ENCODE assay signal across 24 cellular contexts in the genomic region with DNA sequence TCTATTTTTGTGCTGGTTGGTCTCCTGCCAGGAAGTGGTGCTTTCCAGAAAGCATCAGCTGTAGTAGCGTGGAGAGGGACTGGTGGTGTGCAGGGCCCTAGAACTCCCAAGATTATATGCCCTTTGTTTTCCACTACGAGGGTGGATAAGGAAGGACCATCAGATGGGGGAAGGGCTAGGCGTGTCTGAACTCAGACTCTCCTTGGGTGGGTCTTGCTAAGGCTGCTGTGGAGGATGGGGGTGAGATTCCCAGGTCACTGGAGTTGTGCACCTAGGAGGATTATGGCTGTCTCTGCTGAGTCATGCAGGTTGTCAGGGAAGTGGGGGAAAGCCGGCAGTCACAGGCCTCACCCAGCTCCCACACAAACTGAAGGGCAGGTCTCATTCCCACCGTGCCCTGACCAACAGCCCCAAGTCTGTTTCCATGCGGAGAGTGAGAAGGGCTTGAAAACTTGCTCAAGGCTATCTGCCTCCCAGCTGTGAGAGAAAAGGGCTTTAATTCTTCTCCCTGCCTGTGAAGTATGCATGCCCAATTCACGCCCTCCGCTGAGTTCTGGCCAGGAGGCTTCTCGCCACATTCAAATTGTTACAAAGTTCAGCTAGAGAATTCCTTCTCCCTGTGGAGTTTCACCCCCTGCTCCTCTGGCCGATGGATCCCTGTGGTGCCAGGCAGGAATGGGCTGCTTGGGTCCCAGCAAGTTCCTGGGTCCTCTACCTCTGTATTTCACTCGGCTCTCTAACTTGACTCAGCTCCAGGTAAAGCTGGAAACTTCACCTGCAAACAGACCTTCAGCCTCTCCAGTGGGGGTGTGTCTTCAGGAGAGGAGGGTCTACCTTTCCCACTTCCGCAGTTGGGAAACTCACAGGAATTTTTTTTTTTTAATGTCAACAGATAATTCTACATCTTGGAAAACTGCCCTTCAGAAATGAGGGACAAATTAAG. TPM values are rescaled to one million over a fixed set of nuclear protein-coding genes. Genes with fewer than 3 reads are reported as not detected.
A peak's percentile ranks its signal among the peaks of the same experiment; 100 is the strongest.
DNase-seq lines count a peak whose midpoint lies in the region; ATAC-seq and TF ChIP-seq lines count a peak whose summit lies in the region.
"Had no signal": no experiment of that assay in that cellular context is flagged by ENCODE, and none has a peak within 500 bp of the region (broad histone marks: within the 10 kb centered on the region; RNA-seq: fewer than 3 reads in every experiment).

No MANE protein-coding gene starts in this region.

- H3K27ac Mint-ChIP-seq in T-cell: no peak overlapping the region
- H3K27ac Mint-ChIP-seq: activated CD4-positive, alpha-beta T cell treated with anti-CD3 and anti-CD28 coated beads, Interleukin-2, amount 10 ng/mL, durations not matched to agents 7 days and 5 days; activated naive CD4-positive, alpha-beta T cell treated with anti-CD3 and anti-CD28 coated beads, Interleukin-2, amount 50 U/mL, for 72 hours; B cell; stimulated activated naive CD8-positive, alpha-beta T cell treated with anti-CD3 and anti-CD28 coated beads, Interleukin-15, Interleukin-2, amounts not matched to agents 100 ng/mL and 50 ng/mL, for 24 hours; T-helper 1 cell treated with Interleukin-12 subunit alpha and Interleukin-12 subunit beta and Interleukin-4 antibody, amounts not matched to agents 30 μg/mL and 1 μg/mL, for 36 hours; type B pancreatic cell had no signal

- no peak for ATAC-seq in T-cell (replicated peaks in 1 of 4)
- ATAC-seq: activated naive CD4-positive, alpha-beta T cell treated with anti-CD3 and anti-CD28 coated beads, Interleukin-2, amount 50 U/mL, for 72 hours; HCT116 had no signal

- H3K27me3 Mint-ChIP-seq in T-cell: peaks cover 48 to 62% of the 10 kb centered on the region in 2 donors

- H3K36me3 Mint-ChIP-seq in T-cell: no peaks in the 10 kb centered on the region
- H3K36me3 Mint-ChIP-seq: type B pancreatic cell had no signal

- TF ChIP-seq CTCF in mammary epithelial cell (conservative IDR thresholded peaks at IDR 0.05 in 1 of 2, IDR thresholded peaks at IDR 0.05 in 1 of 2; ENCODE audit: extremely low read depth in 1 of 2, insufficient read depth in 1 of 2, low read depth in 1 of 2, low read length in 2 of 2) (no peak), breast epithelium (IDR thresholded peaks at IDR 0.05) (no peak), smooth muscle cell (IDR thresholded peaks at IDR 0.05; ENCODE audit: borderline replicate concordance, insufficient read depth, poor library complexity, severe bottlenecking) (no peak)

- H3K4me3 ChIP-seq in mammary epithelial cell (replicated peaks in 1 of 3; ENCODE audit: insufficient read depth in 1 of 3, low read depth in 2 of 3, low read length in 3 of 3): no peak overlapping the region
- no peak overlapping the region for H3K4me3 ChIP-seq in breast epithelium
- no peak overlapping the region for H3K4me3 ChIP-seq in smooth muscle cell

- POLR2A ChIA-PET in T-cell (lab: Charles Lee): no interaction called here

- H3K4me2 ChIP-seq in mammary epithelial cell (ENCODE audit: insufficient read depth, low read depth, low read length) (no peak overlapping the region), smooth muscle cell (no peak overlapping the region)

- H4K20me1 ChIP-seq in mammary epithelial cell (ENCODE audit: insufficient read depth, low read length): no peaks in the 10 kb centered on the region
- no peaks in the 10 kb centered on the region for H4K20me1 ChIP-seq in smooth muscle cell (ENCODE audit: low read depth)

- H3K36me3 ChIP-seq in mammary epithelial cell (ENCODE audit: insufficient read depth, low read length) (no peaks in the 10 kb centered on the region), breast epithelium (no peaks in the 10 kb centered on the region), smooth muscle cell (ENCODE audit: low read depth) (no peaks in the 10 kb centered on the region)

- H3K79me2 ChIP-seq in mammary epithelial cell (ENCODE audit: insufficient read depth, low read length) (no peaks in the 10 kb centered on the region), smooth muscle cell (ENCODE audit: low read depth) (no peaks in the 10 kb centered on the region)

- peaks cover 0 to 4% (median 0%) of the 10 kb centered on the region in 3 donors for H3K9me3 Mint-ChIP-seq in T-cell
- H3K9me3 Mint-ChIP-seq: activated CD4-positive, alpha-beta T cell treated with anti-CD3 and anti-CD28 coated beads, Interleukin-2, amount 10 ng/mL, durations not matched to agents 7 days and 5 days; stimulated activated naive CD8-positive, alpha-beta T cell treated with anti-CD3 and anti-CD28 coated beads, Interleukin-15, Interleukin-2, amounts not matched to agents 100 ng/mL and 50 ng/mL, for 24 hours; T-helper 1 cell treated with Interleukin-12 subunit alpha and Interleukin-12 subunit beta and Interleukin-4 antibody, amounts not matched to agents 30 μg/mL and 1 μg/mL, for 36 hours; type B pancreatic cell had no signal

- H3K27me3 ChIP-seq in mammary epithelial cell (ENCODE audit: insufficient read depth, low read length): no peaks in the 10 kb centered on the region
- H3K27me3 ChIP-seq in breast epithelium: peaks cover 0 to 54% of the 10 kb centered on the region in 2 donors
- H3K27me3 ChIP-seq in smooth muscle cell (ENCODE audit: low read depth): no peaks in the 10 kb centered on the region

- in situ Hi-C loops in mammary epithelial cell (cut with MboI; ENCODE audit: low sequenced_read_pairs in 2 of 2): no loop called here

- DNase-seq in mammary epithelial cell (no peak), breast epithelium (ENCODE audit: low spot score in 2 of 2) (no peak), epithelial cell of prostate (ENCODE audit: low read depth, low spot score) (no peak), left kidney (ENCODE audit: low read depth, low spot score) (peak; percentile 0), smooth muscle cell (lab: John Stamatoyannopoulos, UW; ENCODE audit: unreplicated experiment) (no peak), T-cell (no peak), AML-193 (lab: John Stamatoyannopoulos, UW) (no peak), NCI-H524 (lab: John Stamatoyannopoulos, UW) (no peak)
- DNase-seq: 8988T; activated CD4-positive, alpha-beta T cell treated with anti-CD3 and anti-CD28 coated beads, Interleukin-2, amount 10 ng/mL, durations not matched to agents 7 days and 5 days; DND-41; kidney; mesenchymal stem cell; NCI-H1417; NCI-H2107; NCI-H524 treated with DMSO at 0.1 percent for 48 hours; stimulated activated CD4-positive, alpha-beta T cell treated with anti-CD3 and anti-CD28 coated beads, Interleukin-2, amount 100 ng/mL, for 24 hours had no signal

- CTCF ChIA-PET in mammary epithelial cell (lab: Charles Lee; ENCODE audit: low non-redundant PET) (no interaction called here), T-cell (lab: Charles Lee) (no interaction called here)

- H3K9me3 ChIP-seq in mammary epithelial cell (replicated peaks; ENCODE audit: insufficient read depth, low read length): no peaks in the 10 kb centered on the region
- H3K9me3 ChIP-seq in breast epithelium: peaks cover 0 to 5% of the 10 kb centered on the region in 2 donors
- H3K9me3 ChIP-seq in smooth muscle cell (replicated peaks; ENCODE audit: low read depth): no peaks in the 10 kb centered on the region

- no peak overlapping the region for H3K9ac ChIP-seq in mammary epithelial cell (ENCODE audit: insufficient read depth, low read length)
- no peak overlapping the region for H3K9ac ChIP-seq in smooth muscle cell (ENCODE audit: low read depth)

- dilution Hi-C loops in mammary epithelial cell (cut with HindIII; ENCODE audit: low sequenced_read_pairs): no loop called here

- intact Hi-C loops in mammary epithelial cell (cut with micrococcal nuclease): no loop called here
- intact Hi-C loops in breast epithelium (cut with DNase I; ENCODE audit: low total_unique reads): no loop called here

- H3K4me1 Mint-ChIP-seq in T-cell: no peaks in the 10 kb centered on the region
- H3K4me1 Mint-ChIP-seq: activated CD4-positive, alpha-beta T cell treated with anti-CD3 and anti-CD28 coated beads, Interleukin-2, amount 10 ng/mL, durations not matched to agents 7 days and 5 days; B cell; nephron had no signal

- no TSS peak for BruUV-seq in mammary epithelial cell (replicated peaks; lab: Mats Ljungman, UMichigan)

- 53% methylated on average over 8 of the region's 12 CpGs for WGBS in mammary epithelial cell (ENCODE audit: low coverage, missing lambda C conversion rate)
- WGBS in smooth muscle cell (ENCODE audit: low lambda C conversion rate): 56% methylated on average over 12 of the region's 12 CpGs

- no peak overlapping the region for H3K27ac ChIP-seq in mammary epithelial cell (ENCODE audit: insufficient read depth, low read depth, low read length)
- no peak overlapping the region for H3K27ac ChIP-seq in breast epithelium
- peak overlapping the region; percentile 40 for H3K27ac ChIP-seq in epithelial cell of prostate
- no peak overlapping the region for H3K27ac ChIP-seq in smooth muscle cell (ENCODE audit: low read depth)

- peak overlapping the region; percentile 78 for H2AFZ ChIP-seq in mammary epithelial cell (ENCODE audit: low read depth, low read length)
- H2AFZ ChIP-seq in smooth muscle cell (ENCODE audit: low read depth): no peak overlapping the region

- H3K4me3 Mint-ChIP-seq in T-cell: no peak overlapping the region
- H3K4me3 Mint-ChIP-seq: activated CD4-positive, alpha-beta T cell treated with anti-CD3 and anti-CD28 coated beads, Interleukin-2, amount 10 ng/mL, durations not matched to agents 7 days and 5 days; B cell; nephron; stimulated activated naive CD8-positive, alpha-beta T cell treated with anti-CD3 and anti-CD28 coated beads, Interleukin-15, Interleukin-2, amounts not matched to agents 100 ng/mL and 50 ng/mL, for 24 hours; T-helper 1 cell treated with Interleukin-12 subunit alpha and Interleukin-12 subunit beta and Interleukin-4 antibody, amounts not matched to agents 30 μg/mL and 1 μg/mL, for 36 hours; type B pancreatic cell had no signal

- TF ChIP-seq POLR2A in breast epithelium (IDR thresholded peaks at IDR 0.05): no peak

- H3K4me1 ChIP-seq in mammary epithelial cell (ENCODE audit: insufficient read depth, low read length): no peaks in the 10 kb centered on the region
- H3K4me1 ChIP-seq in breast epithelium: no peaks in the 10 kb centered on the region
- peaks cover 5% of the 10 kb centered on the region for H3K4me1 ChIP-seq in smooth muscle cell (ENCODE audit: low read depth)

- no peaks in the 10 kb centered on the region for H3F3A ChIP-seq in smooth muscle cell (ENCODE audit: low read depth)

RNA-seq across cellular contexts. Expression of a gene that starts 7.7 kb away (rescaled TPM):
- total RNA-seq in mammary epithelial cell (10 to 100 TPM; 13.7 to 27.4 TPM), breast epithelium (10 to 100 TPM in 2 of 3 donors, 1 to 10 TPM in 1; 7.7 to 12.1 (median 11.8) TPM), smooth muscle cell (18.4 and 23.0 TPM in 2 replicates), T-cell (10 to 100 TPM in 4 of 5 donors, 1 to 10 TPM in 1; 9.3 to 17.7 (median 15.0) TPM)
- polyA plus RNA-seq in mammary epithelial cell (26.1 TPM), smooth muscle cell (16.7 and 21.5 TPM in 2 replicates)
- polyA minus RNA-seq in mammary epithelial cell: 29.8 TPM
